Comparison of ENCODE assay signal across 15 cellular contexts in genomic region chr17:45918241-45918745, GRCh38. TPM values are rescaled to one million over a fixed set of nuclear protein-coding genes. Genes with fewer than 3 reads are reported as not detected.
DNase-seq lines count a peak whose midpoint lies in the region; ATAC-seq, FAIRE-seq and TF ChIP-seq lines count a peak whose summit lies in the region.
"Had no signal": no experiment of that assay in that cellular context is flagged by ENCODE, and none has a peak within 500 bp of the region (broad histone marks: within the 10 kb centered on the region; RNA-seq: fewer than 3 reads in every experiment).

No MANE protein-coding gene starts in this region.

- no peak overlapping the region for H3K4me3 ChIP-seq in A549

- peaks cover 1% of the 10 kb centered on the region for H3K36me3 Mint-ChIP-seq in glutamatergic neuron (ENCODE audit: unreplicated experiment)
- H3K36me3 Mint-ChIP-seq: CD14-positive monocyte; CD8-positive, alpha-beta T cell had no signal

- H3K4me3 Mint-ChIP-seq in glutamatergic neuron (ENCODE audit: unreplicated experiment) = peak overlapping the region; percentile 8
- H3K4me3 Mint-ChIP-seq: CD8-positive, alpha-beta T cell had no signal

- TF ChIP-seq EP300 in A549 (IDR thresholded peaks at IDR 0.05) = no peak

- TF ChIP-seq RAD21 in A549 (conservative IDR thresholded peaks at IDR 0.05 in 1 of 2, IDR thresholded peaks at IDR 0.05 in 1 of 2) = no peak

- H3K4me1 ChIP-seq in A549 = no peaks in the 10 kb centered on the region

- CTCF ChIA-PET in A549 (lab: Yijun Ruan, JAX) = interaction anchor here (0.9 to 2.5 kb wide), 4 partner anchors 8 to 25 kb away, joined by 4 to 9 read pairs (median 6); partner anchors contain the start of gene MAPT

- no peak for FAIRE-seq in A549 (lab: Jason Lieb, UNC)
- FAIRE-seq: D721Med, GM12892 had no signal

- H3K9me3 Mint-ChIP-seq in glutamatergic neuron (ENCODE audit: unreplicated experiment) = peaks cover 10% of the 10 kb centered on the region

- no peak overlapping the region for H3K27ac ChIP-seq in A549

- ATAC-seq in A549 = no peak
- ATAC-seq: CD8-positive, alpha-beta T cell had no signal

- H3K4me1 Mint-ChIP-seq in glutamatergic neuron (ENCODE audit: low read depth, unreplicated experiment) = peaks cover 8% of the 10 kb centered on the region
- H3K4me1 Mint-ChIP-seq: CD14-positive monocyte had no signal

- WGBS in A549 (ENCODE audit: missing lambda C conversion rate) = 69% methylated on average over 2 of the region's 2 CpGs

- no peaks in the 10 kb centered on the region for H3K9me3 ChIP-seq in A549

- DNase-seq in A549 (ENCODE audit: low read depth in 1 of 2, low spot score in 1 of 2) (no peak), G401 (ENCODE audit: low spot score) (peak; percentile 73), NCI-H69 (lab: John Stamatoyannopoulos, UW) (peak; percentile 87), glutamatergic neuron (no peak), ureter (ENCODE audit: low spot score) (no peak), HUDEP-2 (lab: John Stamatoyannopoulos, UW; ENCODE audit: unreplicated experiment in 76 of 76) (no peak)
- DNase-seq: CD8-positive, alpha-beta T cell; COR-L47; DMS153; DMS79 treated with DMSO at 0.1 percent for 48 hours; EL; GDM1 had no signal

- H3K27me3 Mint-ChIP-seq in glutamatergic neuron (ENCODE audit: unreplicated experiment) = peaks cover 7% of the 10 kb centered on the region

- in situ Hi-C loops in G401 (cut with HindIII; ENCODE audit: low sequenced_read_pairs) = no loop called here

- TF ChIP-seq CTCF in A549 (IDR thresholded peaks at IDR 0.05) (no peak), glutamatergic neuron (IDR thresholded peaks at IDR 0.05; ENCODE audit: partially characterized antibody, unreplicated experiment) (no peak)

- no peak for TF ChIP-seq POLR2A in A549 (IDR thresholded peaks at IDR 0.05; ENCODE audit: low read length)

- POLR2A ChIA-PET in A549 (lab: Yijun Ruan, JAX) = no interaction called here

- H3K4me2 ChIP-seq in A549 = no peak overlapping the region

- no peak overlapping the region for H3K27ac Mint-ChIP-seq in glutamatergic neuron (ENCODE audit: unreplicated experiment)
- H3K27ac Mint-ChIP-seq: CD14-positive monocyte; CD8-positive, alpha-beta T cell had no signal

TF ChIP-seq in A549, 52 proteins besides CTCF, POLR2A, EP300 and RAD21:
- TF ChIP-seq RARB (CRISPR knock-in tag; IDR thresholded peaks at IDR 0.05) (no peak), ZFP36 (IDR thresholded peaks at IDR 0.05; ENCODE audit: borderline replicate concordance, partially characterized antibody) (peak; percentile 28)
TF ChIP-seq in A549: peak in this region for 1.

RNA-seq across cellular contexts. Expression of gene MAPT, which starts 23.9 kb away (rescaled TPM):
- polyA plus RNA-seq in A549 (2011; rRNA removed) = 1.1 and 1.2 TPM in 2 replicates
- 0.94 and 0.95 TPM in 2 replicates for polyA plus RNA-seq in A549 (2012; cell fraction: cytosol; rRNA removed)
- polyA plus RNA-seq in A549 (2012; cell fraction: nucleus; rRNA removed) = 2.0 and 2.1 TPM in 2 replicates
- polyA plus RNA-seq in A549 (2017; fragmentation: RNase III; extraction: RNeasy Plus Mini Kit Qiagen cat#74134 plus additional on column Dnase treatment) = 1.1 to 1.6 TPM (median 1.2 TPM) in 3 replicates
- 0.83 and 0.91 TPM in 2 replicates for polyA minus RNA-seq in A549 (2011; rRNA and poly(A)+ RNA removed)
- total RNA-seq in G401 (2014; rRNA removed; shearing (Covaris generic)) = 0.44 TPM in 1 of 2 replicates, not detected in the other
- 123 TPM for total RNA-seq in glutamatergic neuron (ENCODE audit: unreplicated experiment)
- total RNA-seq in ureter = 6.1 TPM
- polyA plus RNA-seq: CD14-positive monocyte had no signal

Comparison
In these comparisons a context has a peak if more than half of its experiments do, and no peak if none do; other contexts are left out.
1. DNase-seq: peak in G401 (single experiment) and NCI-H69 (single experiment); none in A549 (0 of 2), glutamatergic neuron (single experiment), ureter (single experiment) and HUDEP-2 (0 of 76).
2. RNA of gene MAPT, which starts 23.9 kb away (total RNA-seq): 123 TPM in glutamatergic neuron (single experiment); 6.1 TPM in ureter (single experiment) and 0.44 TPM in G401; every median in the first group is over 10 times any median in the second.